ENCODE assay signal across 19 cellular contexts in the genomic region with DNA sequence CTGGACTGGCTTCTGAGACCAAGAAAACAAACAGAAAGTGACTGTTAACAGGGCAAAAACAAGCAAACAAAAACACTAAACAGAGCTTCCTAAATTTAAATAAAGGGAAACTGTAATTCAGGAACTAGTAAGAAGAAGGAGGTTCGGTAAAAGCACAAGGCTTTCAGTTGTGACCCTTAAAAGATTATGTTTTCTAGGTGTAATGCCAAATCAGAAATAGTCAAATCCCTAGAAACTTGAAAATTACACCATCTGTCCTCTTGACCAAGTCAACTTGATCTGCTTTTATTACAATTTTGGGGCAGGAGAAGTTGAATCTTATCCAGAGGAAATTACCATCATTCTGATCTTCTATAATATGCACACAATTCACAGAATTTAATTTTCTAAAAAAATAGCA.
"Had no signal": no experiment of that assay in that cellular context is flagged by ENCODE, and none has a peak within 500 bp of the region (broad histone marks: within the 10 kb centered on the region; RNA-seq: fewer than 3 reads in every experiment).

No MANE protein-coding gene starts in this region.

- DNase-seq: activated CD4-positive, alpha-beta T cell treated with anti-CD3 and anti-CD28 coated beads, Interleukin-2, amount 50 U/mL, for 4 hours; activated effector memory CD4-positive, alpha-beta T cell treated with anti-CD3 and anti-CD28 coated beads, Interleukin-2, amount 50 U/mL, for 16 hours; activated naive CD4-positive, alpha-beta T cell treated with anti-CD3 and anti-CD28 coated beads, Interleukin-2, amount 50 U/mL, for 16 hours; activated T-cell treated with anti-CD3 and anti-CD28 coated beads, Interleukin-2, amount 50 U/mL, for 72 hours; heart right ventricle; naive B cell; right cardiac atrium; small intestine; stimulated activated CD4-positive, alpha-beta T cell treated with anti-CD3 and anti-CD28 coated beads, Interleukin-4, amount 100 ng/mL, for 24 hours; T-helper 1 cell; T1000; upper lobe of right lung; WERI-Rb-1 had no signal

- H3K4me1 Mint-ChIP-seq: memory B cell; naive B cell; neural crest cell; stimulated activated effector memory CD8-positive, alpha-beta T cell treated with anti-CD3 and anti-CD28 coated beads, Interleukin-12 subunit alpha, Interleukin-12 subunit beta, amount 100 ng/mL, for 72 hours had no signal

- H3K27me3 Mint-ChIP-seq: memory B cell, naive B cell had no signal

- H3K4me3 Mint-ChIP-seq: activated T-cell treated with anti-CD3 and anti-CD28 coated beads, Interleukin-2, amount 50 U/mL, for 72 hours; memory B cell; naive B cell; neural crest cell; stimulated activated effector memory CD8-positive, alpha-beta T cell treated with anti-CD3 and anti-CD28 coated beads, Interleukin-12 subunit alpha, Interleukin-12 subunit beta, amount 100 ng/mL, for 72 hours had no signal

- H3K36me3 Mint-ChIP-seq: naive B cell; stimulated activated effector memory CD8-positive, alpha-beta T cell treated with anti-CD3 and anti-CD28 coated beads, Interleukin-12 subunit alpha, Interleukin-12 subunit beta, amount 100 ng/mL, for 72 hours had no signal

- H3K4me3 ChIP-seq: breast epithelium, heart right ventricle, prostate gland, thoracic aorta, upper lobe of right lung had no signal

- ATAC-seq: activated T-cell treated with anti-CD3 and anti-CD28 coated beads, Interleukin-2, amount 50 U/mL, for 72 hours; heart right ventricle; right cardiac atrium; stimulated activated effector memory CD8-positive, alpha-beta T cell treated with anti-CD3 and anti-CD28 coated beads, Interleukin-12 subunit alpha, Interleukin-12 subunit beta, amount 100 ng/mL, for 72 hours; upper lobe of right lung had no signal

- H3K27ac Mint-ChIP-seq: activated T-cell treated with anti-CD3 and anti-CD28 coated beads, Interleukin-2, amount 50 U/mL, for 72 hours; memory B cell; naive B cell; stimulated activated effector memory CD8-positive, alpha-beta T cell treated with anti-CD3 and anti-CD28 coated beads, Interleukin-12 subunit alpha, Interleukin-12 subunit beta, amount 100 ng/mL, for 72 hours had no signal
